Comparison of ENCODE assay signal across 8 cellular contexts in genomic region chr12:50166776-50167025, GRCh38. TPM values are rescaled to one million over a fixed set of nuclear protein-coding genes. Genes with fewer than 3 reads are reported as not detected.
DNase-seq lines count a peak whose midpoint lies in the region; ATAC-seq and TF ChIP-seq lines count a peak whose summit lies in the region.

No MANE protein-coding gene starts in this region.

- H3K4me3 Mint-ChIP-seq in CD4-positive, alpha-beta memory T cell: peak overlapping the region; percentile 93 to 96 (median 94)
- H3K4me3 Mint-ChIP-seq in activated T-cell treated with anti-CD3 and anti-CD28 coated beads, Interleukin-2, amount 50 U/mL, for 24 hours: peak overlapping the region; percentile 87

- CTCF ChIA-PET in CD4-positive, alpha-beta memory T cell (lab: Charles Lee; ENCODE audit: partially characterized antibody): interaction anchor here (0.7 to 13.8 kb wide), 11 partner anchors 9 to 141 kb away, joined by 3 to 197 read pairs (median 5); partner anchors contain the start of genes COX14 and SMARCD1

- no peak for TF ChIP-seq CTCF in heart right ventricle (IDR thresholded peaks at IDR 0.05)

- peak; percentile 43 for ATAC-seq in HG03135 (IDR thresholded peaks at IDR 0.05; ENCODE audit: unreplicated experiment)
- ATAC-seq in heart right ventricle: peak in 2 of 8 donors; percentile 10 to 13
- no peak for ATAC-seq in GM21390 (IDR thresholded peaks at IDR 0.05; ENCODE audit: unreplicated experiment)

- no peaks in the 10 kb centered on the region for H3K9me3 ChIP-seq in CD4-positive, alpha-beta memory T cell (ENCODE audit: control insufficient read depth in 1 of 2, low read length in 2 of 2)
- peaks cover 0 to 10% (median 0%) of the 10 kb centered on the region in 11 donors for H3K9me3 ChIP-seq in heart right ventricle

- H3K27me3 Mint-ChIP-seq in CD4-positive, alpha-beta memory T cell: no peaks in the 10 kb centered on the region
- H3K27me3 Mint-ChIP-seq in activated T-cell treated with anti-CD3 and anti-CD28 coated beads, Interleukin-2, amount 50 U/mL, for 24 hours: no peaks in the 10 kb centered on the region

- H3K4me1 ChIP-seq in CD4-positive, alpha-beta memory T cell (ENCODE audit: insufficient read depth, low read length): peaks cover 32% of the 10 kb centered on the region
- H3K4me1 ChIP-seq in heart right ventricle: peaks cover 6 to 32% (median 13%) of the 10 kb centered on the region in 9 donors

- H3K27ac Mint-ChIP-seq in CD4-positive, alpha-beta memory T cell: peak overlapping the region; percentile 88 to 98 (median 96)
- H3K27ac Mint-ChIP-seq in activated T-cell treated with anti-CD3 and anti-CD28 coated beads, Interleukin-2, amount 50 U/mL, for 24 hours: peak overlapping the region; percentile 97

- H3K27me3 ChIP-seq in CD4-positive, alpha-beta memory T cell (ENCODE audit: insufficient read depth, low read length): no peaks in the 10 kb centered on the region
- H3K27me3 ChIP-seq in heart right ventricle: no peaks in the 10 kb centered on the region

- H3K4me3 ChIP-seq in CD4-positive, alpha-beta memory T cell (ENCODE audit: low read length in 2 of 2): peak overlapping the region; percentile 72 to 81
- peak overlapping the region; percentile 57 to 100 (median 94) for H3K4me3 ChIP-seq in heart right ventricle
- H3K4me3 ChIP-seq in skin epidermis: peak overlapping the region; percentile 59 to 95 (median 88)

- peaks cover 19 to 34% (median 26%) of the 10 kb centered on the region in 4 donors for H3K4me1 Mint-ChIP-seq in CD4-positive, alpha-beta memory T cell
- H3K4me1 Mint-ChIP-seq in activated T-cell treated with anti-CD3 and anti-CD28 coated beads, Interleukin-2, amount 50 U/mL, for 24 hours (ENCODE audit: low read depth): peaks cover 32% of the 10 kb centered on the region

- peaks cover 0 to 4% (median 0%) of the 10 kb centered on the region in 8 donors for H3K9me3 Mint-ChIP-seq in CD4-positive, alpha-beta memory T cell
- H3K9me3 Mint-ChIP-seq in activated T-cell treated with anti-CD3 and anti-CD28 coated beads, Interleukin-2, amount 50 U/mL, for 24 hours: no peaks in the 10 kb centered on the region

- POLR2A ChIA-PET in CD4-positive, alpha-beta memory T cell (lab: Charles Lee; ENCODE audit: partially characterized antibody): interaction anchor here (0.5 to 5.9 kb wide), 20 partner anchors 8 to 1139 kb away, joined by 3 to 112 read pairs (median 6); partner anchors contain the start of genes COX14, LIMA1 and SMARCD1

- H3K27ac ChIP-seq in CD4-positive, alpha-beta memory T cell (ENCODE audit: low read depth, low read length): peak overlapping the region; percentile 90
- H3K27ac ChIP-seq in heart right ventricle (peak overlapping the region; percentile 9 to 99 (median 94)), skin epidermis (peak overlapping the region; percentile 64 to 98 (median 91))

- DNase-seq in CD4-positive, alpha-beta memory T cell: no peak
- peak; percentile 78 for DNase-seq in activated T-cell treated with anti-CD3 and anti-CD28 coated beads, Interleukin-2, amount 50 U/mL, for 24 hours
- peak in 1 of 2 donors; percentile 41 for DNase-seq in heart right ventricle
- no peak for DNase-seq in DMS114 treated with DMSO at 0.1 percent for 48 hours (lab: John Stamatoyannopoulos, UW; ENCODE audit: unreplicated experiment)
- DNase-seq in HT-29 (ENCODE audit: low spot score): no peak

- WGBS in heart right ventricle, 2 donors: 0% methylated on average over 10 of the region's 10 CpGs

- no peaks in the 10 kb centered on the region for H3K36me3 ChIP-seq in CD4-positive, alpha-beta memory T cell (ENCODE audit: insufficient read depth, low read length)
- no peaks in the 10 kb centered on the region for H3K36me3 ChIP-seq in heart right ventricle

- intact Hi-C loops in CD4-positive, alpha-beta memory T cell (cut with micrococcal nuclease): loop anchor here (1.0 to 2.0 kb wide), 3 partner anchors 55 to 142 kb away; partner anchors contain the start of genes RACGAP1 and SMARCD1
- intact Hi-C loops in heart right ventricle (cut with DNase I): loop anchor here in 7 of 10 donors (1.0 to 10.0 kb wide), 5 partner anchors 52 to 81 kb away; partner anchors contain the start of genes SMARCD1 (in 4 of the 7) and COX14 (in 2 of the 7)

- peaks cover 0 to 6% of the 10 kb centered on the region in 2 donors for H3K36me3 Mint-ChIP-seq in CD4-positive, alpha-beta memory T cell
- H3K36me3 Mint-ChIP-seq in activated T-cell treated with anti-CD3 and anti-CD28 coated beads, Interleukin-2, amount 50 U/mL, for 24 hours (ENCODE audit: low read depth): peaks cover 20% of the 10 kb centered on the region

RNA-seq across cellular contexts. Expression of gene CERS5, which starts 0.5 kb away (rescaled TPM):
- 10 to 100 TPM; 42.1 to 48.2 TPM for total RNA-seq in CD4-positive, alpha-beta memory T cell
- polyA plus RNA-seq in CD4-positive, alpha-beta memory T cell: 10 to 100 TPM; 45.1 to 62.7 TPM
- 10 to 100 TPM in 8 of 10 donors, 1 to 10 TPM in 2; 8.3 to 15.6 (median 11.4) TPM for total RNA-seq in heart right ventricle
- 10 to 100 TPM; 19.2 to 51.7 TPM for polyA plus RNA-seq in heart right ventricle
- 13.9 and 20.5 TPM in 2 replicates for total RNA-seq in HT-29 (2014; rRNA removed; shearing (Covaris generic))

RNA-seq across cellular contexts. Expression of gene COX14, which starts 54.7 kb away (rescaled TPM):
- 10 to 100 TPM; 53.3 to 61.6 TPM for total RNA-seq in CD4-positive, alpha-beta memory T cell
- polyA plus RNA-seq in CD4-positive, alpha-beta memory T cell: 100 to 1,000 TPM; 253 to 354 TPM
- total RNA-seq in heart right ventricle: 100 to 1,000 TPM; 144 to 239 (median 170) TPM
- polyA plus RNA-seq in heart right ventricle: 100 to 1,000 TPM in 1 of 2 donors, 10 to 100 TPM in 1; 93.8 to 167 TPM
- 85.6 and 98.6 TPM in 2 replicates for total RNA-seq in HT-29 (2014; rRNA removed; shearing (Covaris generic))
